24 cellular contexts compared by ENCODE assay signal in genomic region chr11:70725786-70726185, GRCh38.
"Had no signal": no experiment of that assay in that cellular context is flagged by ENCODE, and none has a peak within 500 bp of the region (broad histone marks: within the 10 kb centered on the region; RNA-seq: fewer than 3 reads in every experiment).

No MANE protein-coding gene starts in this region.

- H3K79me2 ChIP-seq: parathyroid adenoma had no signal

- H3K27me3 ChIP-seq: right lobe of liver, stomach, testis, thyroid gland, transverse colon, upper lobe of left lung, vagina had no signal

- H3K36me3 ChIP-seq: left ventricle myocardium inferior, neutrophil, right lobe of liver, stomach, thyroid gland, transverse colon, upper lobe of left lung, vagina had no signal

- H2AFZ ChIP-seq: parathyroid adenoma had no signal

- ATAC-seq: left colon; naive thymus-derived CD8-positive, alpha-beta T cell; right lobe of liver; stimulated activated naive B cell treated with anti-CD40 and anti-IgM and Interleukin-4, amounts not matched to agents 10 μg/mL and 1 μg/mL and 100 μg/mL, for 72 hours; stimulated activated naive CD8-positive, alpha-beta T cell treated with anti-CD3 and anti-CD28 coated beads, Interleukin-15, Interleukin-2, amounts not matched to agents 100 U/mL and 50 U/mL, for 24 hours had no signal

- H3K9me3 ChIP-seq: neutrophil, psoas muscle, right lobe of liver, testis, thyroid gland, transverse colon, upper lobe of left lung, vagina had no signal

- H3K4me1 ChIP-seq: left ventricle myocardium inferior, parathyroid adenoma, psoas muscle, right lobe of liver, testis, transverse colon, upper lobe of left lung, vagina had no signal

- H3K9ac ChIP-seq: parathyroid adenoma had no signal

- H3K4me3 ChIP-seq: left ventricle myocardium inferior, lung, psoas muscle, right lobe of liver, skin epidermis, stomach, testis, thyroid gland, transverse colon, upper lobe of left lung, vagina had no signal

- H3K27ac ChIP-seq: left ventricle myocardium inferior, neutrophil, parathyroid adenoma, psoas muscle, right lobe of liver, skin epidermis, stomach, testis, thyroid gland, transverse colon, upper lobe of left lung, vagina had no signal

- DNase-seq: immature natural killer cell; left colon; left ventricle myocardium inferior; mesendoderm; occipital lobe; right lobe of liver; stimulated activated CD4-positive, alpha-beta T cell treated with anti-CD3 and anti-CD28 coated beads, Interleukin-12 subunit alpha, Interleukin-12 subunit beta, amount 100 ng/mL, for 4 hours; stimulated activated CD4-positive, alpha-beta T cell treated with anti-CD3 and anti-CD28 coated beads, Interleukin-15, amount 100 ng/mL, for 24 hours; stimulated activated CD4-positive, alpha-beta T cell treated with anti-CD3 and anti-CD28 coated beads, Interleukin-2, amount 100 ng/mL, for 24 hours; stimulated activated CD4-positive, alpha-beta T cell treated with anti-CD3 and anti-CD28 coated beads, Interleukin-4, amount 100 ng/mL, for 1 hour; stimulated activated naive B cell treated with anti-CD40 and anti-IgM and Interleukin-4, amounts not matched to agents 10 μg/mL and 1 μg/mL and 100 μg/mL, for 72 hours; stimulated activated naive CD8-positive, alpha-beta T cell treated with anti-CD3 and anti-CD28 coated beads, Interleukin-15, Interleukin-2, amounts not matched to agents 100 U/mL and 50 U/mL, for 24 hours; stomach; testis; thyroid gland; transverse colon; upper lobe of left lung had no signal
